12 cellular contexts compared by ENCODE assay signal in genomic region chr21:35506352-35506751, GRCh38.
"Had no signal": no experiment of that assay in that cellular context is flagged by ENCODE, and none has a peak within 500 bp of the region (broad histone marks: within the 10 kb centered on the region; RNA-seq: fewer than 3 reads in every experiment).

No MANE protein-coding gene starts in this region.

- ATAC-seq: activated CD8-positive, alpha-beta memory T cell treated with anti-CD3 and anti-CD28 coated beads, Interleukin-2, amount 10 ng/mL, durations not matched to agents 7 days and 5 days; left ventricle myocardium superior had no signal

- DNase-seq: activated CD4-positive, alpha-beta T cell treated with anti-CD3 and anti-CD28 coated beads for 1 hour; activated CD4-positive, alpha-beta T cell treated with anti-CD3 and anti-CD28 coated beads, Interleukin-2, amount 50 U/mL, for 48 hours; activated CD8-positive, alpha-beta memory T cell treated with anti-CD3 and anti-CD28 coated beads, Interleukin-2, amount 10 ng/mL, durations not matched to agents 7 days and 5 days; activated gamma-delta T cell; activated T-cell treated with anti-CD3 and anti-CD28 coated beads, Interleukin-2, amount 50 U/mL, for 48 hours; amygdala; effector CD4-positive, alpha-beta T cell; left ventricle myocardium superior; mesenchymal stem cell; stomach; T-helper 9 cell had no signal

- H3K9me3 ChIP-seq: stomach had no signal

- H3K36me3 Mint-ChIP-seq: activated CD8-positive, alpha-beta memory T cell treated with anti-CD3 and anti-CD28 coated beads, Interleukin-2, amount 10 ng/mL, durations not matched to agents 7 days and 5 days; activated naive CD8-positive, alpha-beta T cell had no signal

- H3K4me3 Mint-ChIP-seq: activated CD8-positive, alpha-beta memory T cell treated with anti-CD3 and anti-CD28 coated beads, Interleukin-2, amount 10 ng/mL, durations not matched to agents 7 days and 5 days; activated naive CD8-positive, alpha-beta T cell had no signal

- H3K27ac Mint-ChIP-seq: activated CD8-positive, alpha-beta memory T cell treated with anti-CD3 and anti-CD28 coated beads, Interleukin-2, amount 10 ng/mL, durations not matched to agents 7 days and 5 days; activated naive CD8-positive, alpha-beta T cell had no signal

- H3K4me3 ChIP-seq: stomach had no signal

- H3K27ac ChIP-seq: stomach had no signal

- H3K36me3 ChIP-seq: stomach had no signal

- H3K27me3 Mint-ChIP-seq: activated naive CD8-positive, alpha-beta T cell had no signal
